ENCODE assay signal across 1 cellular context in the genomic region with DNA sequence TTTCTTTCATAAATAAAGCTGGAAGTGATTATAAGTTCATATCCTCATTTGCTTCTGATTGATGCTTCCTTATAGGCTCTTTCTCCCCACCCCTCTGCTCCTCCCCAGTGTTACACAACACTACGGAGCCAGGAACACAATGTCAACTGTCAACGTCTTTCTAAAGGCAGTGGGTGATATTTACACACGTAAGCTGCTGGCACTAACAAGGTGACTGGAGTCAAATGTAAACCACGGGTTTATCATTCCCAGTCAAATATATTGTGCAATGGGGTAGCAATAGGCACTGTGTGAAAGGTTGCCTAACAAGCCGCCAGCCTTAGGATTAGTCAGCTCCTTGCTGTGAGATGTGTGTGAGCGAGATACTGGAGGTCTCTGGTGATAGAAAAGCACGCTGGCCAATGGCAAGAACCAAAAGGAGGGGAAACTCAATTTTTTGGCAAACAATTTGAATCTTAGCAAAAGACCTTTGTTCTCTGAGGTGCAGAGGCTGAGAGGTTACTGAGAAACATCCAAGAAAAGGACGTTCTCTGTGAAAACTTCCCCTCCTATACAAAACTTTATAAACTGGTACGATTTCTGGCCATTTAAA.
A peak's percentile ranks its signal among the peaks of the same experiment; 100 is the strongest.
TF ChIP-seq lines count a peak whose summit lies in the region.

No MANE protein-coding gene starts in this region.

TF ChIP-seq in K562, 482 proteins besides CTCF, POLR2A, EP300 and RAD21 (continued from another document and continues in another):
- TF ChIP-seq POLR2G (IDR thresholded peaks at IDR 0.05; ENCODE audit: low read depth, low read length) (peak; percentile 37; the same call in 1 of the 2 replicates), FOXM1 (IDR thresholded peaks at IDR 0.05; ENCODE audit: low read depth) (peak; percentile 89), FOXM1 (CRISPR knock-in tag; IDR thresholded peaks at IDR 0.05; ENCODE audit: low read depth) (no peak), TEAD4 (IDR thresholded peaks at IDR 0.05; ENCODE audit: low read length) (peak; percentile 90), TEAD4 (CRISPR knock-in tag; IDR thresholded peaks at IDR 0.05; ENCODE audit: borderline replicate concordance) (no peak), NFRKB (IDR thresholded peaks at IDR 0.05; ENCODE audit: low read depth) (0 out of 2 replicates have a peak, but pooled peaks have one; percentile 22), NKRF (IDR thresholded peaks at IDR 0.05; ENCODE audit: borderline replicate concordance) (no peak), SIRT6 (IDR thresholded peaks at IDR 0.05; ENCODE audit: low read depth, low read length) (no peak), JUND (IDR thresholded peaks at IDR 0.05; ENCODE audit: borderline replicate concordance, low read depth, low read length) (peak; percentile 92), JUND (tag; IDR thresholded peaks at IDR 0.05; ENCODE audit: borderline replicate concordance, low read depth, low read length) (peak; percentile 88; the same call in 2 of the 3 replicates), TARDBP (IDR thresholded peaks at IDR 0.05) (0 out of 2 replicates have a peak, but pooled peaks have one; percentile 44), IRF9 (tag; IDR thresholded peaks at IDR 0.05) (peak; percentile 97), HDAC1 (IDR thresholded peaks at IDR 0.05) (peak in 1 of 2 experiments; percentile 79; a peak in 1 of 4 replicates), RB1 (IDR thresholded peaks at IDR 0.05; ENCODE audit: low read depth) (no peak), GABPA (tag; conservative IDR thresholded peaks at IDR 0.05; ENCODE audit: low read depth) (peak; percentile 20; the same call in 1 of the 2 replicates), NFE2 (IDR thresholded peaks at IDR 0.05; ENCODE audit: low read depth) (peak; percentile 63; the same call in 1 of the 2 replicates), HDAC2 (IDR thresholded peaks at IDR 0.05) (peak; percentile 91), ZNF778 (CRISPR knock-in tag; IDR thresholded peaks at IDR 0.05) (no peak), PML (IDR thresholded peaks at IDR 0.05; ENCODE audit: low read length) (peak; percentile 60), SOX6 (IDR thresholded peaks at IDR 0.05) (peak; percentile 96), CCNT2 (IDR thresholded peaks at IDR 0.05; ENCODE audit: borderline replicate concordance, extremely low read depth, insufficient read length, low read depth, low read length) (peak; percentile 47), PHF8 (IDR thresholded peaks at IDR 0.05; ENCODE audit: borderline replicate concordance, low read length) (peak; percentile 13; the same call in 1 of the 2 replicates), CHAMP1 (IDR thresholded peaks at IDR 0.05) (peak; percentile 81; the same call in 1 of the 2 replicates), ZFP36 (IDR thresholded peaks at IDR 0.05; ENCODE audit: low read depth, low read length, partially characterized antibody) (no peak), RBFOX2 (IDR thresholded peaks at IDR 0.05; ENCODE audit: low read depth, low read length) (peak; percentile 70), NFIC (IDR thresholded peaks at IDR 0.05) (peak; percentile 71), RBM34 (IDR thresholded peaks at IDR 0.05; ENCODE audit: borderline replicate concordance, insufficient read depth, low read length) (no peak), KDM1A (IDR thresholded peaks at IDR 0.05) (peak; percentile 77 to 82), MEF2A (IDR thresholded peaks at IDR 0.05; ENCODE audit: control insufficient read depth, low read depth, low read length) (no peak), ZKSCAN8 (CRISPR knock-in tag; IDR thresholded peaks at IDR 0.05) (0 out of 2 replicates have a peak, but pooled peaks have one; percentile 22), FOXJ2 (tag; IDR thresholded peaks at IDR 0.05) (peak; percentile 57; the same call in 1 of the 2 replicates), ZBTB7A (IDR thresholded peaks at IDR 0.05; ENCODE audit: borderline replicate concordance, control insufficient read depth, low read depth, low read length) (no peak), USF2 (CRISPR knock-in tag; IDR thresholded peaks at IDR 0.05) (no peak), NCOA1 (IDR thresholded peaks at IDR 0.05; ENCODE audit: low read depth) (peak; percentile 81)
- TF ChIP-seq, protein P1, sequence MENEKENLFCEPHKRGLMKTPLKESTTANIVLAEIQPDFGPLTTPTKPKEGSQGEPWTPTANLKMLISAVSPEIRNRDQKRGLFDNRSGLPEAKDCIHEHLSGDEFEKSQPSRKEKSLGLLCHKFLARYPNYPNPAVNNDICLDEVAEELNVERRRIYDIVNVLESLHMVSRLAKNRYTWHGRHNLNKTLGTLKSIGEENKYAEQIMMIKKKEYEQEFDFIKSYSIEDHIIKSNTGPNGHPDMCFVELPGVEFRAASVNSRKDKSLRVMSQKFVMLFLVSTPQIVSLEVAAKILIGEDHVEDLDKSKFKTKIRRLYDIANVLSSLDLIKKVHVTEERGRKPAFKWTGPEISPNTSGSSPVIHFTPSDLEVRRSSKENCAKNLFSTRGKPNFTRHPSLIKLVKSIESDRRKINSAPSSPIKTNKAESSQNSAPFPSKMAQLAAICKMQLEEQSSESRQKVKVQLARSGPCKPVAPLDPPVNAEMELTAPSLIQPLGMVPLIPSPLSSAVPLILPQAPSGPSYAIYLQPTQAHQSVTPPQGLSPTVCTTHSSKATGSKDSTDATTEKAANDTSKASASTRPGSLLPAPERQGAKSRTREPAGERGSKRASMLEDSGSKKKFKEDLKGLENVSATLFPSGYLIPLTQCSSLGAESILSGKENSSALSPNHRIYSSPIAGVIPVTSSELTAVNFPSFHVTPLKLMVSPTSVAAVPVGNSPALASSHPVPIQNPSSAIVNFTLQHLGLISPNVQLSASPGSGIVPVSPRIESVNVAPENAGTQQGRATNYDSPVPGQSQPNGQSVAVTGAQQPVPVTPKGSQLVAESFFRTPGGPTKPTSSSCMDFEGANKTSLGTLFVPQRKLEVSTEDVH (IDR thresholded peaks at IDR 0.05; ENCODE audit: low read depth, partially characterized antibody), result peak; percentile 67
- TF ChIP-seq, protein P2, sequence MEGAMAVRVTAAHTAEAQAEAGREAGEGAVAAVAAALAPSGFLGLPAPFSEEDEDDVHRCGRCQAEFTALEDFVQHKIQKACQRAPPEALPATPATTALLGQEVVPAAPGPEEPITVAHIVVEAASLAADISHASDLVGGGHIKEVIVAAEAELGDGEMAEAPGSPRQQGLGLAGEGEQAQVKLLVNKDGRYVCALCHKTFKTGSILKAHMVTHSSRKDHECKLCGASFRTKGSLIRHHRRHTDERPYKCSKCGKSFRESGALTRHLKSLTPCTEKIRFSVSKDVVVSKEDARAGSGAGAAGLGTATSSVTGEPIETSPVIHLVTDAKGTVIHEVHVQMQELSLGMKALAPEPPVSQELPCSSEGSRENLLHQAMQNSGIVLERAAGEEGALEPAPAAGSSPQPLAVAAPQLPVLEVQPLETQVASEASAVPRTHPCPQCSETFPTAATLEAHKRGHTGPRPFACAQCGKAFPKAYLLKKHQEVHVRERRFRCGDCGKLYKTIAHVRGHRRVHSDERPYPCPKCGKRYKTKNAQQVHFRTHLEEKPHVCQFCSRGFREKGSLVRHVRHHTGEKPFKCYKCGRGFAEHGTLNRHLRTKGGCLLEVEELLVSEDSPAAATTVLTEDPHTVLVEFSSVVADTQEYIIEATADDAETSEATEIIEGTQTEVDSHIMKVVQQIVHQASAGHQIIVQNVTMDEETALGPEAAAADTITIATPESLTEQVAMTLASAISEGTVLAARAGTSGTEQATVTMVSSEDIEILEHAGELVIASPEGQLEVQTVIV (CRISPR knock-in tag; IDR thresholded peaks at IDR 0.05; ENCODE audit: borderline replicate concordance), result no peak
- TF ChIP-seq, protein P3, sequence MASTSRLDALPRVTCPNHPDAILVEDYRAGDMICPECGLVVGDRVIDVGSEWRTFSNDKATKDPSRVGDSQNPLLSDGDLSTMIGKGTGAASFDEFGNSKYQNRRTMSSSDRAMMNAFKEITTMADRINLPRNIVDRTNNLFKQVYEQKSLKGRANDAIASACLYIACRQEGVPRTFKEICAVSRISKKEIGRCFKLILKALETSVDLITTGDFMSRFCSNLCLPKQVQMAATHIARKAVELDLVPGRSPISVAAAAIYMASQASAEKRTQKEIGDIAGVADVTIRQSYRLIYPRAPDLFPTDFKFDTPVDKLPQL (IDR thresholded peaks at IDR 0.05; ENCODE audit: extremely low read depth, insufficient read length), result no peak
- TF ChIP-seq, protein P4, sequence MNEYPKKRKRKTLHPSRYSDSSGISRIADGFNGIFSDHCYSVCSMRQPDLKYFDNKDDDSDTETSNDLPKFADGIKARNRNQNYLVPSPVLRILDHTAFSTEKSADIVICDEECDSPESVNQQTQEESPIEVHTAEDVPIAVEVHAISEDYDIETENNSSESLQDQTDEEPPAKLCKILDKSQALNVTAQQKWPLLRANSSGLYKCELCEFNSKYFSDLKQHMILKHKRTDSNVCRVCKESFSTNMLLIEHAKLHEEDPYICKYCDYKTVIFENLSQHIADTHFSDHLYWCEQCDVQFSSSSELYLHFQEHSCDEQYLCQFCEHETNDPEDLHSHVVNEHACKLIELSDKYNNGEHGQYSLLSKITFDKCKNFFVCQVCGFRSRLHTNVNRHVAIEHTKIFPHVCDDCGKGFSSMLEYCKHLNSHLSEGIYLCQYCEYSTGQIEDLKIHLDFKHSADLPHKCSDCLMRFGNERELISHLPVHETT (CRISPR knock-in tag; conservative IDR thresholded peaks at IDR 0.05 in 1 of 2, IDR thresholded peaks at IDR 0.05 in 1 of 2), result 0 out of 4 replicates have a peak, but pooled peaks of 1 of the 2 experiments have one; percentile 33
- TF ChIP-seq, protein P5, sequence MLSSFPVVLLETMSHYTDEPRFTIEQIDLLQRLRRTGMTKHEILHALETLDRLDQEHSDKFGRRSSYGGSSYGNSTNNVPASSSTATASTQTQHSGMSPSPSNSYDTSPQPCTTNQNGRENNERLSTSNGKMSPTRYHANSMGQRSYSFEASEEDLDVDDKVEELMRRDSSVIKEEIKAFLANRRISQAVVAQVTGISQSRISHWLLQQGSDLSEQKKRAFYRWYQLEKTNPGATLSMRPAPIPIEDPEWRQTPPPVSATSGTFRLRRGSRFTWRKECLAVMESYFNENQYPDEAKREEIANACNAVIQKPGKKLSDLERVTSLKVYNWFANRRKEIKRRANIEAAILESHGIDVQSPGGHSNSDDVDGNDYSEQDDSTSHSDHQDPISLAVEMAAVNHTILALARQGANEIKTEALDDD (IDR thresholded peaks at IDR 0.05), result peak; percentile 99
- TF ChIP-seq, protein P6, sequence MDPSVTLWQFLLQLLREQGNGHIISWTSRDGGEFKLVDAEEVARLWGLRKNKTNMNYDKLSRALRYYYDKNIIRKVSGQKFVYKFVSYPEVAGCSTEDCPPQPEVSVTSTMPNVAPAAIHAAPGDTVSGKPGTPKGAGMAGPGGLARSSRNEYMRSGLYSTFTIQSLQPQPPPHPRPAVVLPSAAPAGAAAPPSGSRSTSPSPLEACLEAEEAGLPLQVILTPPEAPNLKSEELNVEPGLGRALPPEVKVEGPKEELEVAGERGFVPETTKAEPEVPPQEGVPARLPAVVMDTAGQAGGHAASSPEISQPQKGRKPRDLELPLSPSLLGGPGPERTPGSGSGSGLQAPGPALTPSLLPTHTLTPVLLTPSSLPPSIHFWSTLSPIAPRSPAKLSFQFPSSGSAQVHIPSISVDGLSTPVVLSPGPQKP (CRISPR knock-in tag; IDR thresholded peaks at IDR 0.05), result no peak
- TF ChIP-seq, protein P7, sequence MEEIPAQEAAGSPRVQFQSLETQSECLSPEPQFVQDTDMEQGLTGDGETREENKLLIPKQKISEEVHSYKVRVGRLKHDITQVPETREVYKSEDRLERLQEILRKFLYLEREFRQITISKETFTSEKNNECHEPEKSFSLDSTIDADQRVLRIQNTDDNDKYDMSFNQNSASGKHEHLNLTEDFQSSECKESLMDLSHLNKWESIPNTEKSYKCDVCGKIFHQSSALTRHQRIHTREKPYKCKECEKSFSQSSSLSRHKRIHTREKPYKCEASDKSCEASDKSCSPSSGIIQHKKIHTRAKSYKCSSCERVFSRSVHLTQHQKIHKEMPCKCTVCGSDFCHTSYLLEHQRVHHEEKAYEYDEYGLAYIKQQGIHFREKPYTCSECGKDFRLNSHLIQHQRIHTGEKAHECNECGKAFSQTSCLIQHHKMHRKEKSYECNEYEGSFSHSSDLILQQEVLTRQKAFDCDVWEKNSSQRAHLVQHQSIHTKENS (CRISPR knock-in tag; IDR thresholded peaks at IDR 0.05), result no peak
